In genomic region chr2:218961651-218962570, GRCh38 we compare ENCODE assay signal across 10 cellular contexts. TPM values are rescaled to one million over a fixed set of nuclear protein-coding genes. Genes with fewer than 3 reads are reported as not detected.
DNase-seq lines count a peak whose midpoint lies in the region; ATAC-seq and FAIRE-seq lines count a peak whose summit lies in the region.
"Had no signal": no experiment of that assay in that cellular context is flagged by ENCODE, and none has a peak within 500 bp of the region (broad histone marks: within the 10 kb centered on the region; RNA-seq: fewer than 3 reads in every experiment).

No MANE protein-coding gene starts in this region.

- ATAC-seq in GM19463 (IDR thresholded peaks at IDR 0.05; ENCODE audit: unreplicated experiment): no peak
- no peak for ATAC-seq in GM21515 (IDR thresholded peaks at IDR 0.05; ENCODE audit: unreplicated experiment)

- 15 to 21% (median 18%) methylated on average over 32 to 34 of the region's 34 CpGs for WGBS in small intestine, 3 donors

- H3K36me3 ChIP-seq in iPS-18a (ENCODE audit: control insufficient read depth, low read depth, low read length) (no peaks in the 10 kb centered on the region), small intestine (ENCODE audit: control insufficient read depth in 2 of 2, insufficient read depth in 2 of 2, low read length in 2 of 2) (no peaks in the 10 kb centered on the region)

- H3K4me3 ChIP-seq in iPS-18a (ENCODE audit: low read length) (peak overlapping the region; percentile 0), small intestine (ENCODE audit: low read depth in 1 of 2, low read length in 2 of 2) (no peak overlapping the region)

- in situ Hi-C loops in G401 (cut with HindIII; ENCODE audit: low sequenced_read_pairs): no loop called here

- peak; percentile 63 for DNase-seq in COR-L47 (lab: John Stamatoyannopoulos, UW)
- DNase-seq in G401 (ENCODE audit: low spot score): peak; percentile 8
- peak; percentile 56 for DNase-seq in NCI-H510A (lab: John Stamatoyannopoulos, UW)
- DNase-seq in small intestine: no peak
- no peak for DNase-seq in HCEC 1CT
- DNase-seq: SW 1271 had no signal

- H3K27me3 ChIP-seq in iPS-18a (ENCODE audit: control insufficient read depth, insufficient read depth, low read length): peaks cover 63% of the 10 kb centered on the region
- H3K27me3 ChIP-seq in small intestine (ENCODE audit: control insufficient read depth in 2 of 2, insufficient read depth in 2 of 2, low read length in 2 of 2): peaks cover 9 to 48% of the 10 kb centered on the region in 2 donors

- H3K4me1 ChIP-seq in iPS-18a (ENCODE audit: control insufficient read depth, low read depth, low read length) (peaks cover 18% of the 10 kb centered on the region), small intestine (ENCODE audit: control insufficient read depth in 2 of 2, insufficient read depth in 1 of 2, low read depth in 1 of 2, low read length in 1 of 2) (no peaks in the 10 kb centered on the region)

- no peaks in the 10 kb centered on the region for H3K9me3 ChIP-seq in iPS-18a (ENCODE audit: control insufficient read depth, low read depth, low read length)
- no peaks in the 10 kb centered on the region for H3K9me3 ChIP-seq in small intestine (ENCODE audit: control insufficient read depth, low read depth)

- FAIRE-seq in small intestine (lab: Jason Lieb, UNC): no peak
- FAIRE-seq: H54 had no signal

- H3K27ac ChIP-seq in iPS-18a (ENCODE audit: low read length) (no peak overlapping the region), small intestine (ENCODE audit: low read depth in 1 of 2, low read length in 1 of 2) (no peak overlapping the region)

- no peak overlapping the region for H3K9ac ChIP-seq in iPS-18a (ENCODE audit: low read length)

RNA-seq across cellular contexts. Expression of gene CDK5R2, which starts 2.4 kb away (rescaled TPM):
- 0.51 and 2.2 TPM in 2 replicates for total RNA-seq in G401 (2014; rRNA removed; shearing (Covaris generic))
- polyA plus RNA-seq in small intestine: 1 to 10 TPM in 1 of 3 donors, under 1 TPM in 1, not detected in 1; 0.22 to 1.4 TPM

RNA-seq across cellular contexts. Expression of gene FEV, which starts 23.1 kb away (rescaled TPM):
- total RNA-seq in G401 (2014; rRNA removed; shearing (Covaris generic)): not detected in 2 replicates
- polyA plus RNA-seq in small intestine: 1 to 10 TPM; 2.9 to 5.7 (median 3.1) TPM

RNA-seq across cellular contexts. Expression of gene CRYBA2, which starts 31.3 kb away (rescaled TPM):
- total RNA-seq in G401 (2014; rRNA removed; shearing (Covaris generic)): not detected in 2 replicates
- 1 to 10 TPM; 1.3 to 5.4 (median 3.8) TPM for polyA plus RNA-seq in small intestine

Comparison
In these comparisons a context has a peak if more than half of its experiments do, and no peak if none do; other contexts are left out.
1. DNase-seq: peak in COR-L47 (single experiment), G401 (single experiment) and NCI-H510A (single experiment); none in small intestine (single experiment) and HCEC 1CT (single experiment).